ENCODE assay signal across 10 cellular contexts in genomic region chr3:187210555-187211327, GRCh38. TPM values are rescaled to one million over a fixed set of nuclear protein-coding genes. Genes with fewer than 3 reads are reported as not detected.
DNase-seq lines count a peak whose midpoint lies in the region; ATAC-seq lines count a peak whose summit lies in the region.
"Had no signal": no experiment of that assay in that cellular context is flagged by ENCODE, and none has a peak within 500 bp of the region (broad histone marks: within the 10 kb centered on the region; RNA-seq: fewer than 3 reads in every experiment).

No MANE protein-coding gene starts in this region.

- peak; percentile 44 for ATAC-seq in Right ventricle myocardium inferior

- peaks cover 22% of the 10 kb centered on the region for H3K9me3 ChIP-seq in MG63

- intact Hi-C loops in Right ventricle myocardium inferior (cut with DNase I) (no loop called here), cardiac septum (cut with DNase I) (loop anchor here (10.0 kb wide), 1 partner anchor 404 kb away; no protein-coding TSS in a partner anchor)

- H3K36me3 ChIP-seq in MG63, result no peaks in the 10 kb centered on the region; the same call in 1 of the 2 replicates

- DNase-seq in Right ventricle myocardium inferior (ENCODE audit: missing footprints), result no peak
- DNase-seq in cardiac septum (ENCODE audit: low spot score), result no peak
- DNase-seq in MG63, result peak; percentile 85
- DNase-seq in hepatic stellate cell (ENCODE audit: low spot score), result peak; percentile 78
- DNase-seq in NCI-H774 (lab: John Stamatoyannopoulos, UW), result no peak
- no peak for DNase-seq in activated CD4-positive, alpha-beta T cell treated with anti-CD3 and anti-CD28 coated beads, Interleukin-2, amount 50 U/mL, for 48 hours
- no peak for DNase-seq in NCI-H1930 (lab: John Stamatoyannopoulos, UW)
- DNase-seq in Kasumi-1 (lab: John Stamatoyannopoulos, UW), result no peak
- DNase-seq: NCI-H2107 had no signal

- no peaks in the 10 kb centered on the region for H3K27me3 ChIP-seq in MG63

- no peak overlapping the region for H3K4me3 ChIP-seq in MG63

RNA-seq across cellular contexts. Expression of gene RTP1, which starts 13.5 kb away (rescaled TPM):
- total RNA-seq in Right ventricle myocardium inferior (not detected), cardiac septum (not detected)
- total RNA-seq in MG63 (2014; rRNA removed; shearing (Covaris generic); ENCODE audit: low replicate concordance), result not detected in 2 replicates
- total RNA-seq: neural crest cell had no signal

Comparison
In these comparisons a context has a peak if more than half of its experiments do, and no peak if none do; other contexts are left out.
1. DNase-seq: peak in MG63 (single experiment) and hepatic stellate cell (single experiment); none in Right ventricle myocardium inferior (single experiment), cardiac septum (single experiment), NCI-H774 (single experiment), activated CD4-positive, alpha-beta T cell treated with anti-CD3 and anti-CD28 coated beads, Interleukin-2, amount 50 U/mL, for 48 hours (0 of 2), NCI-H1930 (0 of 2) and Kasumi-1 (0 of 2).